ENCODE assay signal across 24 cellular contexts in genomic region chr1:93317943-93318342, GRCh38. TPM values are rescaled to one million over a fixed set of nuclear protein-coding genes. Genes with fewer than 3 reads are reported as not detected.
DNase-seq lines count a peak whose midpoint lies in the region; ATAC-seq, FAIRE-seq and TF ChIP-seq lines count a peak whose summit lies in the region.
"Had no signal": no experiment of that assay in that cellular context is flagged by ENCODE, and none has a peak within 500 bp of the region (broad histone marks: within the 10 kb centered on the region; RNA-seq: fewer than 3 reads in every experiment).

No MANE protein-coding gene starts in this region.

- intact Hi-C loops in MCF 10A (cut with micrococcal nuclease): no loop called here
- intact Hi-C loops in mammary epithelial cell (cut with micrococcal nuclease): no loop called here
- intact Hi-C loops in CD8-positive, alpha-beta T cell (cut with DNase I, micrococcal nuclease): no loop called here

- no peaks in the 10 kb centered on the region for H3K9me3 Mint-ChIP-seq in MCF 10A (ENCODE audit: unreplicated experiment)
- H3K9me3 Mint-ChIP-seq in CD8-positive, alpha-beta T cell: no peaks in the 10 kb centered on the region
- H3K9me3 Mint-ChIP-seq: CD4-positive, alpha-beta T cell; CD8-positive, alpha-beta memory T cell had no signal

- no peaks in the 10 kb centered on the region for H3K27me3 ChIP-seq in mammary epithelial cell (ENCODE audit: insufficient read depth, low read length)
- H3K27me3 ChIP-seq in CD8-positive, alpha-beta T cell (ENCODE audit: insufficient read depth, low read length): no peaks in the 10 kb centered on the region
- H3K27me3 ChIP-seq: BE2C, BLaER1 had no signal

- H3K27me3 Mint-ChIP-seq in MCF 10A (ENCODE audit: insufficient read depth, unreplicated experiment): no peaks in the 10 kb centered on the region
- H3K27me3 Mint-ChIP-seq in CD8-positive, alpha-beta T cell (ENCODE audit: low read depth): no peaks in the 10 kb centered on the region
- H3K27me3 Mint-ChIP-seq: CD4-positive, alpha-beta T cell; CD8-positive, alpha-beta memory T cell had no signal

- POLR2A ChIA-PET in MCF 10A (lab: Yijun Ruan, JAX) (interaction anchor here (29.5 kb wide), 1 partner anchor 28 kb away, joined by 750 read pairs; the partner anchor contains the start of gene DR1), A549 (lab: Yijun Ruan, JAX) (no interaction called here)
- POLR2A ChIA-PET in CD8-positive, alpha-beta T cell (lab: Charles Lee): no interaction called here

- H3K4me1 Mint-ChIP-seq in MCF 10A (ENCODE audit: insufficient read depth, unreplicated experiment): peaks cover 6% of the 10 kb centered on the region
- H3K4me1 Mint-ChIP-seq in CD8-positive, alpha-beta T cell (ENCODE audit: low read depth): no peaks in the 10 kb centered on the region
- H3K4me1 Mint-ChIP-seq: CD8-positive, alpha-beta memory T cell had no signal

- TF ChIP-seq CTCF in MCF 10A (IDR thresholded peaks at IDR 0.05; ENCODE audit: unreplicated experiment) (no peak), mammary epithelial cell (conservative IDR thresholded peaks at IDR 0.05 in 1 of 2, IDR thresholded peaks at IDR 0.05 in 1 of 2; ENCODE audit: extremely low read depth in 1 of 2, insufficient read depth in 1 of 2, low read depth in 1 of 2, low read length in 2 of 2) (no peak), A549 (IDR thresholded peaks at IDR 0.05) (no peak)
- no peak for TF ChIP-seq CTCF in CD8-positive, alpha-beta T cell (IDR thresholded peaks at IDR 0.05)

- no TSS peak for BruUV-seq in MCF 10A (replicated peaks; lab: Mats Ljungman, UMichigan)
- no TSS peak for BruUV-seq in mammary epithelial cell (replicated peaks; lab: Mats Ljungman, UMichigan)

- no peak overlapping the region for H2AFZ ChIP-seq in mammary epithelial cell (ENCODE audit: low read depth, low read length)

- no peak for FAIRE-seq in A549 (lab: Jason Lieb, UNC)
- FAIRE-seq: GM12891, GM19239 had no signal

- no peak for TF ChIP-seq POLR2A in A549 (IDR thresholded peaks at IDR 0.05; ENCODE audit: low read length)

- H3K27ac ChIP-seq in mammary epithelial cell (ENCODE audit: insufficient read depth, low read depth, low read length) (no peak overlapping the region), A549 (no peak overlapping the region)
- H3K27ac ChIP-seq in CD8-positive, alpha-beta T cell (ENCODE audit: low read depth, low read length): no peak overlapping the region
- H3K27ac ChIP-seq: 22Rv1, BLaER1, C4-2B had no signal

- H3K4me3 ChIP-seq in mammary epithelial cell (replicated peaks in 1 of 3; ENCODE audit: insufficient read depth in 1 of 3, low read depth in 2 of 3, low read length in 3 of 3) (no peak overlapping the region), A549 (no peak overlapping the region)
- H3K4me3 ChIP-seq in CD8-positive, alpha-beta T cell (ENCODE audit: low read depth, low read length): no peak overlapping the region
- H3K4me3 ChIP-seq: BLaER1 had no signal

- 100% methylated on average over 2 of the region's 2 CpGs for WGBS in mammary epithelial cell (ENCODE audit: low coverage, missing lambda C conversion rate)
- WGBS in A549 (ENCODE audit: missing lambda C conversion rate): 92% methylated on average over 2 of the region's 2 CpGs

- in situ Hi-C loops in mammary epithelial cell (cut with MboI; ENCODE audit: low sequenced_read_pairs in 2 of 2): no loop called here

- H3K36me3 Mint-ChIP-seq in MCF 10A (ENCODE audit: insufficient read depth, unreplicated experiment): peaks cover 4% of the 10 kb centered on the region
- H3K36me3 Mint-ChIP-seq in CD8-positive, alpha-beta T cell: peaks cover 20% of the 10 kb centered on the region

- peaks cover 8% of the 10 kb centered on the region for H3K4me1 ChIP-seq in mammary epithelial cell (ENCODE audit: insufficient read depth, low read length)
- no peaks in the 10 kb centered on the region for H3K4me1 ChIP-seq in A549
- no peaks in the 10 kb centered on the region for H3K4me1 ChIP-seq in CD8-positive, alpha-beta T cell (ENCODE audit: insufficient read depth, low read length)
- H3K4me1 ChIP-seq: BE2C had no signal

- no peak overlapping the region for H3K9ac ChIP-seq in mammary epithelial cell (ENCODE audit: insufficient read depth, low read length)
- H3K9ac ChIP-seq: BLaER1 had no signal

- dilution Hi-C loops in mammary epithelial cell (cut with HindIII; ENCODE audit: low sequenced_read_pairs): no loop called here

- no peaks in the 10 kb centered on the region for H4K20me1 ChIP-seq in mammary epithelial cell (ENCODE audit: insufficient read depth, low read length)
- H4K20me1 ChIP-seq: BLaER1 had no signal

- H3K4me3 Mint-ChIP-seq in MCF 10A (ENCODE audit: unreplicated experiment): no peak overlapping the region
- H3K4me3 Mint-ChIP-seq in CD8-positive, alpha-beta T cell: no peak overlapping the region
- H3K4me3 Mint-ChIP-seq: CD4-positive, alpha-beta T cell; CD8-positive, alpha-beta memory T cell had no signal

- no peaks in the 10 kb centered on the region for H3K36me3 ChIP-seq in mammary epithelial cell (ENCODE audit: insufficient read depth, low read length)
- no peaks in the 10 kb centered on the region for H3K36me3 ChIP-seq in CD8-positive, alpha-beta T cell (ENCODE audit: insufficient read depth, low read length)
- H3K36me3 ChIP-seq: BE2C, BLaER1 had no signal

- peak overlapping the region; percentile 1 for H3K27ac Mint-ChIP-seq in MCF 10A (ENCODE audit: low read depth, unreplicated experiment)
- peak overlapping the region; percentile 29 for H3K27ac Mint-ChIP-seq in CD8-positive, alpha-beta T cell
- H3K27ac Mint-ChIP-seq: CD4-positive, alpha-beta T cell; CD8-positive, alpha-beta memory T cell had no signal

- CTCF ChIA-PET in MCF 10A (lab: Yijun Ruan, JAX): interaction anchor here (1.8 kb wide), 1 partner anchor 14 kb away, joined by 9 read pairs; no protein-coding TSS in a partner anchor
- CTCF ChIA-PET in mammary epithelial cell (lab: Charles Lee; ENCODE audit: low non-redundant PET): no interaction called here
- CTCF ChIA-PET in A549 (lab: Yijun Ruan, JAX): no interaction called here
- CTCF ChIA-PET in CD8-positive, alpha-beta T cell (lab: Charles Lee): interaction anchor here (1.4 kb wide), 1 partner anchor 10 kb away, joined by 4 read pairs; no protein-coding TSS in a partner anchor

- H3K4me2 ChIP-seq in mammary epithelial cell (ENCODE audit: insufficient read depth, low read depth, low read length): no peak overlapping the region
- no peak overlapping the region for H3K4me2 ChIP-seq in A549

- H3K9me3 ChIP-seq in mammary epithelial cell (replicated peaks; ENCODE audit: insufficient read depth, low read length) (no peaks in the 10 kb centered on the region), A549 (no peaks in the 10 kb centered on the region)
- H3K9me3 ChIP-seq in CD8-positive, alpha-beta T cell (ENCODE audit: low read length): no peaks in the 10 kb centered on the region
- H3K9me3 ChIP-seq: BE2C, BLaER1 had no signal

- no peaks in the 10 kb centered on the region for H3K79me2 ChIP-seq in mammary epithelial cell (ENCODE audit: insufficient read depth, low read length)

- ATAC-seq in A549: no peak
- no peak for ATAC-seq in CD8-positive, alpha-beta T cell

- no peak for TF ChIP-seq RAD21 in A549 (conservative IDR thresholded peaks at IDR 0.05 in 1 of 2, IDR thresholded peaks at IDR 0.05 in 1 of 2)

- DNase-seq in MCF 10A (ENCODE audit: unreplicated experiment): no peak
- no peak for DNase-seq in mammary epithelial cell
- no peak for DNase-seq in A549 (ENCODE audit: low read depth in 1 of 2, low spot score in 1 of 2)
- DNase-seq in CD8-positive, alpha-beta T cell: no peak
- peak; percentile 13 for DNase-seq in RPMI8226
- DNase-seq in NCI-H345 (lab: John Stamatoyannopoulos, UW): no peak
- no peak for DNase-seq in dermis blood vessel endothelial cell
- DNase-seq in NCI-H1436 (lab: John Stamatoyannopoulos, UW): no peak
- DNase-seq: ACHN; BE2C; CD4-positive, alpha-beta T cell; CD8-positive, alpha-beta memory T cell; COR-L47; DMS 273 treated with DMSO at 0.1 percent for 48 hours; DMS153; DMS53; DMS79; DND-41; EL had no signal

- no peak for TF ChIP-seq EP300 in A549 (IDR thresholded peaks at IDR 0.05)

TF ChIP-seq in A549, 52 proteins besides CTCF, POLR2A, EP300 and RAD21:
- TF ChIP-seq PBX3 (IDR thresholded peaks at IDR 0.05): no peak
- no peak for TF ChIP-seq NFE2L2 (conservative IDR thresholded peaks at IDR 0.05; ENCODE audit: low read length)
- TF ChIP-seq MAFK (IDR thresholded peaks at IDR 0.05; ENCODE audit: partially characterized antibody): peak; percentile 55
TF ChIP-seq in A549: peak in this region for 1.

RNA-seq across cellular contexts. Expression of gene DR1, which starts 27.8 kb away (rescaled TPM):
- total RNA-seq in MCF 10A (2022): 103 and 104 TPM in 2 replicates
- total RNA-seq in mammary epithelial cell: 10 to 100 TPM; 35.8 to 79.2 TPM
- 25.7 TPM for polyA plus RNA-seq in mammary epithelial cell
- 55.4 TPM for polyA minus RNA-seq in mammary epithelial cell
- polyA plus RNA-seq in A549 (2011; rRNA removed): 30.8 and 39.8 TPM in 2 replicates
- polyA plus RNA-seq in A549 (2012; cell fraction: cytosol; rRNA removed): 7.7 and 9.2 TPM in 2 replicates
- 2.4 and 3.8 TPM in 2 replicates for polyA plus RNA-seq in A549 (2012; cell fraction: nucleus; rRNA removed)
- 20.9 to 22.5 TPM (median 22.0 TPM) in 3 replicates for polyA plus RNA-seq in A549 (2017; fragmentation: RNase III; extraction: RNeasy Plus Mini Kit Qiagen cat#74134 plus additional on column Dnase treatment)
- 22.3 and 27.7 TPM in 2 replicates for polyA minus RNA-seq in A549 (2011; rRNA and poly(A)+ RNA removed)
- total RNA-seq in CD8-positive, alpha-beta T cell: 10 to 100 TPM; 49.1 to 49.9 TPM
- 24.2 and 50.6 TPM in 2 replicates for total RNA-seq in dermis blood vessel endothelial cell

Comparison
In these comparisons a context has a peak if more than half of its experiments do, and no peak if none do; other contexts are left out.
1. CTCF ChIA-PET loops: an anchor here in MCF 10A (1.8 kb wide) and CD8-positive, alpha-beta T cell (1.4 kb wide); none called in mammary epithelial cell and A549.